ENCODE assay signal across 9 cellular contexts in the genomic region with DNA sequence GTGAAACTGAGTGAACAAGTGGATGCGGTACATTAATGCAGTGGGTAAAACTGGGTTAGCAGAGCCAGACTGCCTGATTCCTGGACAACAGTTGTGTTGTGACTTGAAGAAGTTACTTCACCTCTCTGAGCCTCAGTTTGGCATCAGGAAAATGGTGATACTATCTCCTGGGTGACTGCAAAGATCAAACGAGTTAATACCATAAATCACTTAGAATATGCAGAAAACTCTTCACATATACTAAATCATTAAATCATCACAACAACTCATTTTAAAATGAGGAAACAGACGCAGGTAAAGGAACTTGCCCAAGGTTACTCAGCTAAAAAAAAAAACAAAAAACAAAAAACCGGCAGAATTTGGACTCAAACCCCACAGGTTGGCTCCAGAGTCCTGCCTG. TPM values are rescaled to one million over a fixed set of nuclear protein-coding genes. Genes with fewer than 3 reads are reported as not detected.
A peak's percentile ranks its signal among the peaks of the same experiment; 100 is the strongest.
DNase-seq lines count a peak whose midpoint lies in the region; ATAC-seq, FAIRE-seq and TF ChIP-seq lines count a peak whose summit lies in the region.
"Had no signal": no experiment of that assay in that cellular context is flagged by ENCODE, and none has a peak within 500 bp of the region (broad histone marks: within the 10 kb centered on the region; RNA-seq: fewer than 3 reads in every experiment).

No MANE protein-coding gene starts in this region.

- H2AFZ ChIP-seq in K562 (ENCODE audit: low read depth, low read length): peak overlapping the region; percentile 80; the same call in 1 of the 2 replicates

- H3K4me2 ChIP-seq in K562 (ENCODE audit: insufficient read depth, low read length): peak overlapping the region; percentile 91

- no peak for FAIRE-seq in K562 (lab: Jason Lieb, UNC)

- H3K36me3 ChIP-seq in K562 (ENCODE audit: control insufficient read depth, insufficient read depth, low read length) (peaks cover 39% of the 10 kb centered on the region), lung (ENCODE audit: control insufficient read depth in 2 of 2, insufficient read depth in 2 of 2, low read length in 2 of 2) (no peaks in the 10 kb centered on the region), upper lobe of left lung (no peaks in the 10 kb centered on the region)

- H3K79me2 ChIP-seq in K562 (ENCODE audit: control insufficient read depth, insufficient read depth, low read length): peaks cover 38% of the 10 kb centered on the region

- DNase-seq in activated naive CD4-positive, alpha-beta T cell treated with anti-CD3 and anti-CD28 coated beads, Interleukin-2, amount 50 U/mL, for 16 hours: no peak
- no peak for DNase-seq in K562 (ENCODE audit: extremely low read depth in 1 of 4, low spot score in 3 of 4)
- DNase-seq in lung (ENCODE audit: low spot score): no peak
- no peak for DNase-seq in upper lobe of left lung
- no peak for DNase-seq in ecto neural progenitor cell (ENCODE audit: low spot score)
- DNase-seq: GF-D8 had no signal

- in situ Hi-C loops in K562 (cut with MboI): no loop called here

- ATAC-seq in K562: no peak
- ATAC-seq in lung (ENCODE audit: insufficient read depth, low FRiP score): no peak
- no peak for ATAC-seq in upper lobe of left lung (ENCODE audit: low FRiP score in 2 of 2)
- no peak for ATAC-seq in HG02642 (IDR thresholded peaks at IDR 0.05; ENCODE audit: poor library complexity, unreplicated experiment)
- no peak for ATAC-seq in HG03460 (IDR thresholded peaks at IDR 0.05; ENCODE audit: unreplicated experiment)

- TF ChIP-seq EP300 in K562 (IDR thresholded peaks at IDR 0.05; ENCODE audit: low read length) (no peak), upper lobe of left lung (IDR thresholded peaks at IDR 0.05) (no peak)

- CTCF ChIA-PET in K562 (lab: Yijun Ruan, JAX; ENCODE audit: low intra/inter-chr PET ratio): no interaction called here

- peaks cover 18% of the 10 kb centered on the region for H3K36me3 Mint-ChIP-seq in activated naive CD4-positive, alpha-beta T cell treated with anti-CD3 and anti-CD28 coated beads, Interleukin-2, amount 50 U/mL, for 24 hours

- H3K27me3 Mint-ChIP-seq in activated naive CD4-positive, alpha-beta T cell treated with anti-CD3 and anti-CD28 coated beads, Interleukin-2, amount 50 U/mL, for 24 hours: no peaks in the 10 kb centered on the region

- H3K4me3 ChIP-seq in K562: peak overlapping the region; percentile 64
- H3K4me3 ChIP-seq in lung: peak overlapping the region; percentile 74
- H3K4me3 ChIP-seq in upper lobe of left lung: peak overlapping the region; percentile 34 to 77 (median 68)

- H3K9ac ChIP-seq in K562 (ENCODE audit: insufficient read depth in 1 of 2, low read depth in 2 of 2, low read length in 2 of 2): peak overlapping the region; percentile 79 to 97

- H3K27ac ChIP-seq in K562 (ENCODE audit: extremely low read depth, low read depth, low read length) (peak overlapping the region; percentile 85), lung (ENCODE audit: low read depth in 1 of 2, low read length in 1 of 2) (peak overlapping the region; percentile 47 to 85), upper lobe of left lung (peak overlapping the region in 3 of 4 donors; percentile 89 to 93 (median 91))

- POLR2A ChIA-PET in K562 (lab: Yijun Ruan, JAX): interaction anchor here (0.6 to 4.0 kb wide), 6 partner anchors 10 to 108 kb away, joined by 3 to 18 read pairs (median 4); partner anchors contain the start of gene TMEM263

- BruUV-seq in K562 (replicated peaks; lab: Mats Ljungman, UMichigan): no TSS peak

- H3K9me3 ChIP-seq in K562 (replicated peaks; ENCODE audit: control insufficient read depth, insufficient read depth, low read depth, low read length) (peaks cover 5% of the 10 kb centered on the region; the same call in 1 of the 2 replicates), lung (ENCODE audit: control insufficient read depth in 2 of 2, insufficient read depth in 1 of 2, low read length in 1 of 2) (no peaks in the 10 kb centered on the region), upper lobe of left lung (no peaks in the 10 kb centered on the region)

- H3K4me1 ChIP-seq in K562 (replicated peaks in 1 of 2; ENCODE audit: control insufficient read depth in 2 of 2, insufficient read depth in 2 of 2, low read length in 2 of 2) (peaks cover 16 to 25% of the 10 kb centered on the region in 2 experiments), lung (ENCODE audit: control insufficient read depth in 2 of 2, insufficient read depth in 2 of 2, low read length in 2 of 2) (peaks cover 9 to 12% of the 10 kb centered on the region in 2 donors), upper lobe of left lung (peaks cover 16 to 22% (median 18%) of the 10 kb centered on the region in 4 donors)

- TF ChIP-seq POLR2A in K562 (conservative IDR thresholded peaks at IDR 0.05) (no peak), upper lobe of left lung (IDR thresholded peaks at IDR 0.05) (no peak)

- H3K9me3 Mint-ChIP-seq in activated naive CD4-positive, alpha-beta T cell treated with anti-CD3 and anti-CD28 coated beads, Interleukin-2, amount 50 U/mL, for 24 hours: peaks cover 19% of the 10 kb centered on the region

- WGBS in K562 (ENCODE audit: insufficient coverage, low coverage, missing lambda C conversion rate): 2% methylated on average over 4 of the region's 4 CpGs
- WGBS in lung, 2 donors: 24 to 28% methylated on average over 4 of the region's 4 CpGs
- WGBS in upper lobe of left lung, 2 donors: 26 to 34% methylated on average over 4 of the region's 4 CpGs

- TF ChIP-seq CTCF in K562 (IDR thresholded peaks at IDR 0.05 in 2 of 3, conservative IDR thresholded peaks at IDR 0.05 in 1 of 3; ENCODE audit: insufficient read depth in 2 of 3, low read depth in 1 of 3, low read length in 3 of 3) (no peak), lung (IDR thresholded peaks at IDR 0.05; ENCODE audit: control extremely low read depth, extremely low read depth) (no peak), upper lobe of left lung (IDR thresholded peaks at IDR 0.05) (no peak)

- no peaks in the 10 kb centered on the region for H3K9me1 ChIP-seq in K562 (ENCODE audit: control insufficient read depth, insufficient read depth, low read length)

- H3K27ac Mint-ChIP-seq in activated naive CD4-positive, alpha-beta T cell treated with anti-CD3 and anti-CD28 coated beads, Interleukin-2, amount 50 U/mL, for 24 hours: no peak overlapping the region

- no peak for TF ChIP-seq RAD21 in K562 (CRISPR knock-in tag; conservative IDR thresholded peaks at IDR 0.05 in 1 of 2, IDR thresholded peaks at IDR 0.05 in 1 of 2)

- intact Hi-C loops in K562 (cut with micrococcal nuclease): loop anchor here (2.0 to 5.0 kb wide), 2 partner anchors 29 to 91 kb away; no protein-coding TSS in a partner anchor

- H3K27me3 ChIP-seq in K562 (ENCODE audit: control insufficient read depth in 2 of 2, insufficient read depth in 2 of 2, low read length in 2 of 2): no peaks in the 10 kb centered on the region
- H3K27me3 ChIP-seq in lung (ENCODE audit: control insufficient read depth, insufficient read depth): no peaks in the 10 kb centered on the region
- H3K27me3 ChIP-seq in upper lobe of left lung: no peaks in the 10 kb centered on the region

- H3K4me1 Mint-ChIP-seq in activated naive CD4-positive, alpha-beta T cell treated with anti-CD3 and anti-CD28 coated beads, Interleukin-2, amount 50 U/mL, for 24 hours: peaks cover 51% of the 10 kb centered on the region

- peak overlapping the region; percentile 96 for H3K4me3 Mint-ChIP-seq in activated naive CD4-positive, alpha-beta T cell treated with anti-CD3 and anti-CD28 coated beads, Interleukin-2, amount 50 U/mL, for 24 hours

- H4K20me1 ChIP-seq in K562 (replicated peaks; ENCODE audit: control insufficient read depth, insufficient read depth, low read length): no peaks in the 10 kb centered on the region

RNA-seq across cellular contexts. Expression of gene MTERF2, which starts 0.8 kb away (rescaled TPM):
- 17.7 and 36.2 TPM in 2 replicates for total RNA-seq in K562 (2011; cell fraction: chromatin; rRNA removed; ENCODE audit: low replicate concordance)
- total RNA-seq in K562 (2011; cell fraction: nucleolus; rRNA removed): 12.2 and 16.4 TPM in 2 replicates
- 24.3 and 33.8 TPM in 2 replicates for total RNA-seq in K562 (2011; cell fraction: nucleoplasm; rRNA removed)
- total RNA-seq in K562 (2014; rRNA removed) (26.4 and 35.9 TPM in 2 replicates), K562 (2014; rRNA removed; fragmentation: Illumina TruSeq; extraction: Trizol) (29.6 and 34.7 TPM in 2 replicates), K562 (2015; rRNA removed; fragmentation: Illumina TruSeq; extraction: Trizol) (34.1 and 37.0 TPM in 2 replicates), K562 (2021) (30.3 and 33.7 TPM in 2 replicates), lung (10 to 100 TPM in 1 of 2 donors, 1 to 10 TPM in 1; 9.1 to 41.4 TPM), upper lobe of left lung (10 to 100 TPM in 5 of 6 donors, 1 to 10 TPM in 1; 6.4 to 34.8 (median 13.6) TPM)
- polyA plus RNA-seq in K562 (2011; rRNA removed) (28.3 and 33.2 TPM in 2 replicates), K562 (2014; fragmentation: Illumina TruSeq; extraction: Trizol) (32.5 and 39.5 TPM in 2 replicates), K562 (2014; fragmentation: Nextera tagmentation; extraction: Ambion mirVana) (10 to 100 TPM; 10.0 to 11.6 TPM), K562 (2014; rRNA removed) (55.3 and 63.2 TPM in 2 replicates), lung (10 to 100 TPM in 1 of 2 donors, 1 to 10 TPM in 1; 4.8 to 19.1 TPM)
- 4.7 and 14.0 TPM in 2 replicates for polyA plus RNA-seq in K562 (2011; cell fraction: cytosol; rRNA removed)
- 43.6 and 46.2 TPM in 2 replicates for polyA plus RNA-seq in K562 (2011; cell fraction: nucleus; rRNA removed)
- polyA plus RNA-seq in K562 (2012): 21.4 and 28.5 TPM in 2 replicates
- 14.2 and 15.7 TPM in 2 replicates for polyA minus RNA-seq in K562 (2011; rRNA and poly(A)+ RNA removed)
- polyA minus RNA-seq in K562 (2011; cell fraction: cytosol; rRNA and poly(A)+ RNA removed): 8.3 TPM in 2 replicates
- polyA minus RNA-seq in K562 (2011; cell fraction: nucleus; rRNA and poly(A)+ RNA removed): 11.4 and 18.4 TPM in 2 replicates

RNA-seq across cellular contexts. Expression of gene TMEM263, which starts 30.4 kb away (rescaled TPM):
- 16.9 and 65.5 TPM in 2 replicates for total RNA-seq in K562 (2011; cell fraction: chromatin; rRNA removed; ENCODE audit: low replicate concordance)
- 8.3 and 13.7 TPM in 2 replicates for total RNA-seq in K562 (2011; cell fraction: nucleolus; rRNA removed)
- total RNA-seq in K562 (2011; cell fraction: nucleoplasm; rRNA removed): 27.2 and 42.5 TPM in 2 replicates
- total RNA-seq in K562 (2014; rRNA removed) (14.8 and 18.7 TPM in 2 replicates), K562 (2014; rRNA removed; fragmentation: Illumina TruSeq; extraction: Trizol) (31.6 and 35.0 TPM in 2 replicates), K562 (2015; rRNA removed; fragmentation: Illumina TruSeq; extraction: Trizol) (24.1 and 26.4 TPM in 2 replicates), K562 (2021) (26.7 and 27.4 TPM in 2 replicates), lung (10 to 100 TPM; 32.2 to 73.9 TPM), upper lobe of left lung (10 to 100 TPM; 22.3 to 47.8 (median 25.7) TPM)
- polyA plus RNA-seq in K562 (2011; rRNA removed) (36.7 and 37.8 TPM in 2 replicates), K562 (2014; fragmentation: Illumina TruSeq; extraction: Trizol) (22.3 and 24.4 TPM in 2 replicates), K562 (2014; fragmentation: Nextera tagmentation; extraction: Ambion mirVana) (10 to 100 TPM; 14.8 to 17.8 TPM), K562 (2014; rRNA removed) (12.6 and 13.7 TPM in 2 replicates), lung (10 to 100 TPM in 1 of 2 donors, 1 to 10 TPM in 1; 9.6 to 12.3 TPM)
- 11.5 and 19.9 TPM in 2 replicates for polyA plus RNA-seq in K562 (2011; cell fraction: cytosol; rRNA removed)
- polyA plus RNA-seq in K562 (2011; cell fraction: nucleus; rRNA removed): 12.5 and 19.9 TPM in 2 replicates
- 21.6 and 24.9 TPM in 2 replicates for polyA plus RNA-seq in K562 (2012)
- 67.2 and 88.0 TPM in 2 replicates for polyA minus RNA-seq in K562 (2011; rRNA and poly(A)+ RNA removed)
- 27.7 and 36.7 TPM in 2 replicates for polyA minus RNA-seq in K562 (2011; cell fraction: cytosol; rRNA and poly(A)+ RNA removed)
- polyA minus RNA-seq in K562 (2011; cell fraction: nucleus; rRNA and poly(A)+ RNA removed): 11.0 and 29.5 TPM in 2 replicates
